In the genomic region with DNA sequence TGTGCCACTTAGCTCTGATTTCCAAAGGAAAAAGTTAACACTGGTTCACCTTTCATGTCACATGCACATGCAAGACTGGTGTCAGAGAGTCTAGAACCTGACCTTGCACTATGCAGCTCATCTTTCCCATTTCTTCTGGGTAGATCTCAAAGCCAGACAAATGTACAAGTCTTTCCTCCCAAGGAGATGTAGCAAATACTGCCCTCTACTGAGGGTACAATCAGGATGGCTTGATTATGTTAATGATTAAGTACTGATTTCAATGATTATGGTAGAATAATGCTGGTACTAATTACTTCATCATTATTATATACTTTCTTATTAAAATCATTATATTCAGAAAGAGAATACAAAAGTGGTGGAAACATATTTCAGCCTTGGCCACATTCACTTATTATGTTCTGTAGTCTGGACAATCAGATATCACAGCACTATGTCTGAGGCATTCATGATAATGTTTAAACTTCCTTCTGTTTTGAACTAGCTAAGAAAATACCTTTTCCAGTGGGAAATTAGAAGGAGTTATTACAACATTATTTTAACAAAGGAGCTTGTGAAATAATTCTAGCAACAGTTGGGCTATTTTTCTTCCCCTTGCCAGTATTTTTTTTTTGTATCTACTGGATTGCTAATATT, we compare ENCODE assay signal across 8 cellular contexts.
DNase-seq lines count a peak whose midpoint lies in the region; ATAC-seq and TF ChIP-seq lines count a peak whose summit lies in the region.

No MANE protein-coding gene starts in this region.

- no peaks in the 10 kb centered on the region for H3K9me3 Mint-ChIP-seq in activated CD4-positive, alpha-beta T cell treated with anti-CD3 and anti-CD28 coated beads, Interleukin-2, amount 10 ng/mL, durations not matched to agents 7 days and 5 days
- H3K9me3 Mint-ChIP-seq in type B pancreatic cell = no peaks in the 10 kb centered on the region

- POLR2A ChIA-PET in activated CD4-positive, alpha-beta T cell treated with anti-CD3 and anti-CD28 coated beads, Interleukin-2, amount 10 ng/mL, durations not matched to agents 7 days and 5 days (lab: Charles Lee) = interaction anchor here (0.7 to 0.9 kb wide), 2 partner anchors 231 to 305 kb away, joined by 3 read pairs; a partner anchor contains a TSS

- H3K27me3 ChIP-seq in adrenal gland = no peaks in the 10 kb centered on the region

- CTCF ChIA-PET in activated CD4-positive, alpha-beta T cell treated with anti-CD3 and anti-CD28 coated beads, Interleukin-2, amount 10 ng/mL, durations not matched to agents 7 days and 5 days (lab: Charles Lee) = interaction anchor here (0.6 to 1.4 kb wide), 8 partner anchors 12 to 992 kb away, joined by 3 to 6 read pairs (median 4); no protein-coding TSS in a partner anchor

- peak overlapping the region in 2 of 5 donors; percentile 33 to 57 for H3K27ac ChIP-seq in adrenal gland

- no peak overlapping the region for H3K27ac Mint-ChIP-seq in activated CD4-positive, alpha-beta T cell treated with anti-CD3 and anti-CD28 coated beads, Interleukin-2, amount 10 ng/mL, durations not matched to agents 7 days and 5 days
- no peak overlapping the region for H3K27ac Mint-ChIP-seq in type B pancreatic cell

- peak; percentile 50 to 78 (median 70) for TF ChIP-seq CTCF in adrenal gland (IDR thresholded peaks at IDR 0.05)
- TF ChIP-seq CTCF in type B pancreatic cell (conservative IDR thresholded peaks at IDR 0.05) = peak; percentile 78

- H3K4me1 Mint-ChIP-seq in activated CD4-positive, alpha-beta T cell treated with anti-CD3 and anti-CD28 coated beads, Interleukin-2, amount 10 ng/mL, durations not matched to agents 7 days and 5 days = no peaks in the 10 kb centered on the region
- H3K4me1 Mint-ChIP-seq in type B pancreatic cell (ENCODE audit: unreplicated experiment) = no peaks in the 10 kb centered on the region

- H3K4me3 Mint-ChIP-seq in activated CD4-positive, alpha-beta T cell treated with anti-CD3 and anti-CD28 coated beads, Interleukin-2, amount 10 ng/mL, durations not matched to agents 7 days and 5 days = no peak overlapping the region
- no peak overlapping the region for H3K4me3 Mint-ChIP-seq in type B pancreatic cell

- H3K4me1 ChIP-seq in adrenal gland (replicated peaks in 1 of 2) = peaks cover 11 to 18% of the 10 kb centered on the region in 2 donors

- no peak for TF ChIP-seq POLR2A in adrenal gland (IDR thresholded peaks at IDR 0.05)

- no peaks in the 10 kb centered on the region for H3K9me3 ChIP-seq in adrenal gland (replicated peaks in 1 of 3)

- no peaks in the 10 kb centered on the region for H3K36me3 Mint-ChIP-seq in activated CD4-positive, alpha-beta T cell treated with anti-CD3 and anti-CD28 coated beads, Interleukin-2, amount 10 ng/mL, durations not matched to agents 7 days and 5 days (ENCODE audit: low read depth)
- H3K36me3 Mint-ChIP-seq in type B pancreatic cell = peaks cover 4% of the 10 kb centered on the region

- intact Hi-C loops in adrenal gland (cut with DNase I) = loop anchor here (5.0 to 10.0 kb wide), 3 partner anchors 317 to 380 kb away; no protein-coding TSS in a partner anchor

- H3K27me3 Mint-ChIP-seq in activated CD4-positive, alpha-beta T cell treated with anti-CD3 and anti-CD28 coated beads, Interleukin-2, amount 10 ng/mL, durations not matched to agents 7 days and 5 days = peaks cover 1% of the 10 kb centered on the region
- no peaks in the 10 kb centered on the region for H3K27me3 Mint-ChIP-seq in type B pancreatic cell

- H3K36me3 ChIP-seq in adrenal gland (replicated peaks in 1 of 2) = no peaks in the 10 kb centered on the region

- peak; percentile 16 for DNase-seq in activated CD4-positive, alpha-beta T cell treated with anti-CD3 and anti-CD28 coated beads, Interleukin-2, amount 10 ng/mL, durations not matched to agents 7 days and 5 days
- DNase-seq in activated CD4-positive, alpha-beta T cell treated with anti-CD3 and anti-CD28 coated beads, Interleukin-2, amount 50 U/mL, for 48 hours = no peak
- DNase-seq in NCI-H1105 treated with DMSO at 0.1 percent for 48 hours (lab: John Stamatoyannopoulos, UW) (peak; percentile 61), adrenal gland (peak in 4 of 7 donors; percentile 17 to 25 (median 19)), iris pigment epithelial cell (ENCODE audit: low read depth) (peak; percentile 63), type B pancreatic cell (ENCODE audit: extremely low spot score, unreplicated experiment) (no peak), NCI-H128 (lab: John Stamatoyannopoulos, UW; ENCODE audit: unreplicated experiment) (no peak)

- no peak for ATAC-seq in GM18498 (IDR thresholded peaks at IDR 0.05; ENCODE audit: unreplicated experiment)

- H3K4me3 ChIP-seq in adrenal gland = no peak overlapping the region

Comparison
In these comparisons a context has a peak if more than half of its experiments do, and no peak if none do; other contexts are left out.
1. DNase-seq: peak in activated CD4-positive, alpha-beta T cell treated with anti-CD3 and anti-CD28 coated beads, Interleukin-2, amount 10 ng/mL, durations not matched to agents 7 days and 5 days (single experiment), NCI-H1105 treated with DMSO at 0.1 percent for 48 hours (single experiment), adrenal gland (4 of 7) and iris pigment epithelial cell (single experiment); none in activated CD4-positive, alpha-beta T cell treated with anti-CD3 and anti-CD28 coated beads, Interleukin-2, amount 50 U/mL, for 48 hours (0 of 2), type B pancreatic cell (single experiment) and NCI-H128 (single experiment).